In genomic region chr3:150925751-150926201, GRCh38 we compare ENCODE assay signal across 8 cellular contexts. TPM values are rescaled to one million over a fixed set of nuclear protein-coding genes. Genes with fewer than 3 reads are reported as not detected.
DNase-seq lines count a peak whose midpoint lies in the region; ATAC-seq, FAIRE-seq and TF ChIP-seq lines count a peak whose summit lies in the region.

No MANE protein-coding gene starts in this region.

- H3K4me2 ChIP-seq in H1 (ENCODE audit: insufficient read depth in 1 of 2, low read depth in 2 of 2, low read length in 2 of 2) = 0 out of 4 replicates have a peak overlapping the region, but pooled peaks of 1 of the 2 experiments have one; percentile 34

- intact Hi-C loops in Right ventricle myocardium inferior (cut with DNase I) = loop anchor here (5.0 to 10.0 kb wide), 2 partner anchors 141 to 222 kb away; no protein-coding TSS in a partner anchor
- intact Hi-C loops in activated CD4-positive, alpha-beta T cell treated with anti-CD3 and anti-CD28 coated beads, Interleukin-2, amount 10 ng/mL, durations not matched to agents 24 days and 14 days (cut with micrococcal nuclease) = loop anchor here (1.0 to 5.0 kb wide), 2 partner anchors 162 to 221 kb away; partner anchors contain the start of gene MED12L
- intact Hi-C loops in thyroid gland (cut with DNase I) = loop anchor here (5.0 kb wide), 1 partner anchor 222 kb away; no protein-coding TSS in a partner anchor

- H2AK5ac ChIP-seq in H1 (ENCODE audit: low read depth, low read length) = no peak overlapping the region

- H2BK15ac ChIP-seq in H1 (ENCODE audit: low read length) = no peak overlapping the region

- 0 out of 2 replicates have a peak overlapping the region, but pooled peaks have one; percentile 39 for H2AFZ ChIP-seq in H1 (ENCODE audit: low read length)

- peak overlapping the region; percentile 52 for H3K4me3 Mint-ChIP-seq in activated CD4-positive, alpha-beta T cell treated with anti-CD3 and anti-CD28 coated beads, Interleukin-2, amount 10 ng/mL, durations not matched to agents 24 days and 14 days
- H3K4me3 Mint-ChIP-seq in nephron = peak overlapping the region in 1 of 3 experiments; percentile 31

- TF ChIP-seq POLR2A in H1 (IDR thresholded peaks at IDR 0.05; ENCODE audit: control extremely low read depth in 1 of 2, low read depth in 2 of 2, low read length in 2 of 2) = no peak
- TF ChIP-seq POLR2A in thyroid gland (IDR thresholded peaks at IDR 0.05) = no peak

- peak; percentile 56 for ATAC-seq in Right ventricle myocardium inferior
- peak; percentile 96 for ATAC-seq in HG02885 (IDR thresholded peaks at IDR 0.05; ENCODE audit: poor library complexity, unreplicated experiment)

- 32% methylated on average over 14 of the region's 14 CpGs; no CpG with 5 or more reads in 1 of the 2 experiments for WGBS in H1 (ENCODE audit: extremely low coverage in 1 of 2, insufficient coverage in 1 of 2, insufficient read length in 1 of 2, insufficient replicate concordance in 2 of 2, low coverage in 1 of 2, low lambda C conversion rate in 2 of 2, missing lambda C conversion rate in 1 of 2), 2 experiments
- 5 to 11% methylated on average over 8 to 14 of the region's 14 CpGs for WGBS in thyroid gland, 2 donors

- H3K79me2 ChIP-seq in H1 (ENCODE audit: control insufficient read depth in 1 of 2, insufficient read depth in 2 of 2, low read length in 2 of 2) = no peaks in the 10 kb centered on the region

- H4K91ac ChIP-seq in H1 (replicated peaks; ENCODE audit: insufficient read length, low read length) = no peak overlapping the region

- POLR2A ChIA-PET in H1 (lab: Charles Lee; ENCODE audit: partially characterized antibody) = no interaction called here

- no peaks in the 10 kb centered on the region; the same call in 1 of the 2 replicates for H3K23me2 ChIP-seq in H1 (ENCODE audit: low read depth, low read length)

- no peak for TF ChIP-seq EP300 in H1 (IDR thresholded peaks at IDR 0.05; ENCODE audit: borderline replicate concordance in 1 of 2, low read depth in 2 of 2, low read length in 2 of 2)

- H4K20me1 ChIP-seq in H1 (replicated peaks in 1 of 2; ENCODE audit: control insufficient read depth in 1 of 2, insufficient read depth in 2 of 2, low read length in 2 of 2) = no peaks in the 10 kb centered on the region

- H3K27ac Mint-ChIP-seq in activated CD4-positive, alpha-beta T cell treated with anti-CD3 and anti-CD28 coated beads, Interleukin-2, amount 10 ng/mL, durations not matched to agents 24 days and 14 days = no peak overlapping the region
- H3K27ac Mint-ChIP-seq in nephron = no peak overlapping the region

- H3K9me3 Mint-ChIP-seq in activated CD4-positive, alpha-beta T cell treated with anti-CD3 and anti-CD28 coated beads, Interleukin-2, amount 10 ng/mL, durations not matched to agents 24 days and 14 days = no peaks in the 10 kb centered on the region
- H3K9me3 Mint-ChIP-seq in nephron = no peaks in the 10 kb centered on the region

- H3K56ac ChIP-seq in H1 (replicated peaks; ENCODE audit: insufficient read length, low read depth, low read length) = no peak overlapping the region

- no peak overlapping the region for H4K5ac ChIP-seq in H1 (ENCODE audit: insufficient read length, low read depth, low read length)

- no peak overlapping the region for H4K8ac ChIP-seq in H1 (ENCODE audit: extremely low read depth, insufficient read depth, low read length)

- no peak overlapping the region for H2BK20ac ChIP-seq in H1 (ENCODE audit: low read length)

- H3K36me3 ChIP-seq in right atrium auricular region (no peaks in the 10 kb centered on the region), H1 (ENCODE audit: control insufficient read depth in 2 of 4, insufficient read depth in 4 of 4, low read length in 3 of 4) (no peaks in the 10 kb centered on the region), thyroid gland (no peaks in the 10 kb centered on the region)

- H3K18ac ChIP-seq in H1 (ENCODE audit: extremely low read depth, low read length) = no peak overlapping the region

- H3K4me1 ChIP-seq in right atrium auricular region (no peaks in the 10 kb centered on the region), H1 (replicated peaks in 1 of 4; ENCODE audit: control insufficient read depth in 3 of 4, insufficient read depth in 4 of 4, low read length in 3 of 4) (peaks cover 2 to 4% (median 3%) of the 10 kb centered on the region in 4 experiments; a peak in 4 of 7 replicates), thyroid gland (peaks cover 0 to 4% of the 10 kb centered on the region in 2 donors)

- H3K27me3 Mint-ChIP-seq in activated CD4-positive, alpha-beta T cell treated with anti-CD3 and anti-CD28 coated beads, Interleukin-2, amount 10 ng/mL, durations not matched to agents 24 days and 14 days = peaks cover 14% of the 10 kb centered on the region
- peaks cover 20% of the 10 kb centered on the region for H3K27me3 Mint-ChIP-seq in nephron (ENCODE audit: low read depth)

- peak; percentile 77 to 81 for TF ChIP-seq RAD21 in H1 (IDR thresholded peaks at IDR 0.05 in 1 of 2, conservative IDR thresholded peaks at IDR 0.05 in 1 of 2; ENCODE audit: low read depth in 2 of 2, low read length in 2 of 2)

- H2BK120ac ChIP-seq in H1 (replicated peaks; ENCODE audit: low read depth, low read length) = no peak overlapping the region

- H3K79me1 ChIP-seq in H1 (ENCODE audit: low read depth, low read length) = no peaks in the 10 kb centered on the region

- no peak overlapping the region for H3K9ac ChIP-seq in H1 (replicated peaks in 1 of 4; ENCODE audit: extremely low read depth in 1 of 4, low read depth in 3 of 4, low read length in 3 of 4)

- no peak overlapping the region for H3K27ac ChIP-seq in right atrium auricular region
- H3K27ac ChIP-seq in H1 (ENCODE audit: low read depth, low read length) = no peak overlapping the region
- H3K27ac ChIP-seq in thyroid gland = no peak overlapping the region

- FAIRE-seq in H1 (lab: Jason Lieb, UNC) = no peak

- no peak overlapping the region for H3K4ac ChIP-seq in H1 (replicated peaks; ENCODE audit: insufficient read length, low read depth, low read length)

- H3K27me3 ChIP-seq in right atrium auricular region (no peaks in the 10 kb centered on the region), H1 (replicated peaks in 1 of 4; ENCODE audit: control insufficient read depth in 3 of 4, extremely low read depth in 1 of 4, insufficient read depth in 3 of 4, low read length in 3 of 4) (no peaks in the 10 kb centered on the region), thyroid gland (no peaks in the 10 kb centered on the region)

- no peak overlapping the region for H3K14ac ChIP-seq in H1 (ENCODE audit: insufficient read length)

- H3K36me3 Mint-ChIP-seq in activated CD4-positive, alpha-beta T cell treated with anti-CD3 and anti-CD28 coated beads, Interleukin-2, amount 10 ng/mL, durations not matched to agents 24 days and 14 days (ENCODE audit: low read depth) = no peaks in the 10 kb centered on the region
- no peaks in the 10 kb centered on the region for H3K36me3 Mint-ChIP-seq in nephron (ENCODE audit: low read depth)

- H3K23ac ChIP-seq in H1 (ENCODE audit: insufficient read length) = no peak overlapping the region

- no peak overlapping the region for H2BK5ac ChIP-seq in H1 (ENCODE audit: low read depth, low read length)

- H3K4me1 Mint-ChIP-seq in activated CD4-positive, alpha-beta T cell treated with anti-CD3 and anti-CD28 coated beads, Interleukin-2, amount 10 ng/mL, durations not matched to agents 24 days and 14 days = peaks cover 2% of the 10 kb centered on the region
- H3K4me1 Mint-ChIP-seq in nephron = no peaks in the 10 kb centered on the region

- CTCF ChIA-PET in H1 (lab: Charles Lee; ENCODE audit: partially characterized antibody) = interaction anchor here (0.8 to 4.0 kb wide), 15 partner anchors 8 to 230 kb away, joined by 3 to 23 read pairs (median 4); partner anchors contain the start of gene CLRN1

- H3K9me3 ChIP-seq in right atrium auricular region = no peaks in the 10 kb centered on the region
- no peaks in the 10 kb centered on the region for H3K9me3 ChIP-seq in H1 (ENCODE audit: insufficient read depth in 2 of 2, low read depth in 1 of 2, low read length in 1 of 2)
- no peaks in the 10 kb centered on the region for H3K9me3 ChIP-seq in thyroid gland

- H3K4me3 ChIP-seq in right atrium auricular region (no peak overlapping the region), H1 (ENCODE audit: extremely low read depth in 1 of 4, insufficient read depth in 2 of 4, low read depth in 3 of 4, low read length in 4 of 4) (no peak overlapping the region; a peak in 1 of 8 replicates), thyroid gland (replicated peaks in 1 of 3) (no peak overlapping the region)

- no peak overlapping the region for H2BK12ac ChIP-seq in H1 (ENCODE audit: low read depth, low read length)

- TF ChIP-seq CTCF in right atrium auricular region (IDR thresholded peaks at IDR 0.05) (peak in 1 of 2 donors; percentile 51), H1 (IDR thresholded peaks at IDR 0.05; ENCODE audit: control extremely low read depth in 1 of 3, insufficient read depth in 1 of 3, low read depth in 1 of 3, low read length in 3 of 3) (peak; percentile 70 to 80 (median 76)), nephron (IDR thresholded peaks at IDR 0.05; ENCODE audit: unreplicated experiment in 3 of 3) (peak; percentile 36 to 67 (median 50)), thyroid gland (IDR thresholded peaks at IDR 0.05) (peak in 5 of 6 experiments; percentile 24 to 74 (median 68))

- DNase-seq in Right ventricle myocardium inferior (ENCODE audit: missing footprints) (no peak), right atrium auricular region (ENCODE audit: low spot score) (no peak), NCI-H2107 (lab: John Stamatoyannopoulos, UW) (peak; percentile 18), H1 (ENCODE audit: low read depth in 1 of 2, low spot score in 2 of 2) (peak; percentile 61 to 80), thyroid gland (peak; percentile 63 to 68)
- peak; percentile 85 for DNase-seq in activated CD4-positive, alpha-beta T cell treated with anti-CD3 and anti-CD28 coated beads, Interleukin-2, amount 10 ng/mL, durations not matched to agents 24 days and 14 days

RNA-seq across cellular contexts. Expression of gene MINDY4B, which starts 20.5 kb away (rescaled TPM):
- total RNA-seq in Right ventricle myocardium inferior (not detected), right atrium auricular region (not detected), thyroid gland (not detected)
- not detected in 2 replicates for total RNA-seq in activated CD4-positive, alpha-beta T cell treated with anti-CD3 and anti-CD28 coated beads, Interleukin-2, amount 10 ng/mL, durations not matched to agents 24 days and 14 days
- not detected in 2 replicates for total RNA-seq in H1 (2021; fragmentation: NEBNext Ultra II Directional; extraction: Animal tissue kit (Norgen Biotek cat#: 25700))
- not detected in 2 replicates for polyA plus RNA-seq in H1 (2011; rRNA removed)
- not detected for polyA plus RNA-seq in H1 (2011; cell fraction: cytosol; rRNA removed)
- not detected for polyA plus RNA-seq in H1 (2011; cell fraction: nucleus; rRNA removed)
- not detected in 4 replicates for polyA plus RNA-seq in H1 (2012, experiment 1 of 2)
- polyA plus RNA-seq in H1 (2012, experiment 2 of 2) = not detected
- not detected for polyA plus RNA-seq in H1 (2013, experiment 1 of 2)
- not detected for polyA plus RNA-seq in H1 (2013, experiment 2 of 2)
- not detected in 2 replicates for polyA minus RNA-seq in H1 (2011; rRNA and poly(A)+ RNA removed)
- not detected for polyA minus RNA-seq in H1 (2011; cell fraction: cytosol; rRNA and poly(A)+ RNA removed)
- not detected for polyA minus RNA-seq in H1 (2011; cell fraction: nucleus; rRNA and poly(A)+ RNA removed)

RNA-seq across cellular contexts. Expression of gene CLRN1, which starts 46.8 kb away (rescaled TPM):
- total RNA-seq in Right ventricle myocardium inferior (not detected), right atrium auricular region (not detected), thyroid gland (not detected)
- total RNA-seq in activated CD4-positive, alpha-beta T cell treated with anti-CD3 and anti-CD28 coated beads, Interleukin-2, amount 10 ng/mL, durations not matched to agents 24 days and 14 days = not detected in 2 replicates
- total RNA-seq in H1 (2021; fragmentation: NEBNext Ultra II Directional; extraction: Animal tissue kit (Norgen Biotek cat#: 25700)) = 0.35 and 0.59 TPM in 2 replicates
- 0.17 and 0.20 TPM in 2 replicates for polyA plus RNA-seq in H1 (2011; rRNA removed)
- 0.13 TPM for polyA plus RNA-seq in H1 (2011; cell fraction: cytosol; rRNA removed)
- 0.10 TPM for polyA plus RNA-seq in H1 (2011; cell fraction: nucleus; rRNA removed)
- polyA plus RNA-seq in H1 (2012, experiment 1 of 2) = 0.36 to 0.39 TPM in 2 of 4 replicates, not detected in the others
- not detected for polyA plus RNA-seq in H1 (2012, experiment 2 of 2)
- 1.1 TPM for polyA plus RNA-seq in H1 (2013, experiment 1 of 2)
- 1.3 TPM for polyA plus RNA-seq in H1 (2013, experiment 2 of 2)
- polyA minus RNA-seq in H1 (2011; rRNA and poly(A)+ RNA removed) = 0.09 TPM in 1 of 2 replicates, not detected in the other
- polyA minus RNA-seq in H1 (2011; cell fraction: cytosol; rRNA and poly(A)+ RNA removed) = not detected
- polyA minus RNA-seq in H1 (2011; cell fraction: nucleus; rRNA and poly(A)+ RNA removed) = not detected

Comparison
In these comparisons a context has a peak if more than half of its experiments do, and no peak if none do; other contexts are left out.
1. DNase-seq: peak in NCI-H2107 (single experiment), activated CD4-positive, alpha-beta T cell treated with anti-CD3 and anti-CD28 coated beads, Interleukin-2, amount 10 ng/mL, durations not matched to agents 24 days and 14 days (single experiment), H1 (2 of 2) and thyroid gland (2 of 2); none in Right ventricle myocardium inferior (single experiment) and right atrium auricular region (single experiment).